ENCODE assay signal across 8 cellular contexts in genomic region chr6:157381631-157382621, GRCh38. TPM values are rescaled to one million over a fixed set of nuclear protein-coding genes. Genes with fewer than 3 reads are reported as not detected.
DNase-seq lines count a peak whose midpoint lies in the region; ATAC-seq and TF ChIP-seq lines count a peak whose summit lies in the region.

No MANE protein-coding gene starts in this region.

- H3K9ac ChIP-seq in BLaER1 treated with 17β-estradiol and CSF1 and Interleukin-3, amounts not matched to agents 10 nM and 100 nM = peak overlapping the region; percentile 79 to 89 (median 85)

- peak overlapping the region; percentile 76 to 98 (median 90) for H3K4me3 ChIP-seq in BLaER1 treated with 17β-estradiol and CSF1 and Interleukin-3, amounts not matched to agents 10 nM and 100 nM
- H3K4me3 ChIP-seq in vagina = peak overlapping the region; percentile 75 to 85

- intact Hi-C loops in left ventricle myocardium superior (cut with micrococcal nuclease) = no loop called here
- intact Hi-C loops in vagina (cut with DNase I) = loop anchor here (5.0 kb wide), 1 partner anchor 65 kb away; no protein-coding TSS in a partner anchor

- peaks cover 23% of the 10 kb centered on the region for H3K27me3 Mint-ChIP-seq in progenitor cell of endocrine pancreas

- no peak for TF ChIP-seq POLR2A in vagina (IDR thresholded peaks at IDR 0.05)

- peak overlapping the region; percentile 71 for H3K27ac Mint-ChIP-seq in progenitor cell of endocrine pancreas

- H3K36me3 ChIP-seq in BLaER1 treated with 17β-estradiol and CSF1 and Interleukin-3, amounts not matched to agents 10 nM and 100 nM = no peaks in the 10 kb centered on the region
- no peaks in the 10 kb centered on the region for H3K36me3 ChIP-seq in vagina

- DNase-seq in T follicular helper cell (ENCODE audit: low read depth) (peak; percentile 33), amniotic epithelial cell (ENCODE audit: low read depth) (peak; percentile 26), left ventricle myocardium superior (peak; percentile 80), progenitor cell of endocrine pancreas (ENCODE audit: low spot score, unreplicated experiment) (peak; percentile 36), vagina (ENCODE audit: extremely low spot score in 2 of 2) (no peak)

- H3K27me3 ChIP-seq in BLaER1 treated with 17β-estradiol and CSF1 and Interleukin-3, amounts not matched to agents 10 nM and 100 nM = peaks cover 14 to 31% (median 19%) of the 10 kb centered on the region in 11 experiments; a peak in 21 of 22 replicates
- no peaks in the 10 kb centered on the region for H3K27me3 ChIP-seq in vagina

- peak; percentile 11 for ATAC-seq in GM19328 (IDR thresholded peaks at IDR 0.05; ENCODE audit: unreplicated experiment)
- peak; percentile 18 for ATAC-seq in HG03520 (IDR thresholded peaks at IDR 0.05; ENCODE audit: unreplicated experiment)
- ATAC-seq in left ventricle myocardium superior = no peak

- peaks cover 19 to 24% (median 22%) of the 10 kb centered on the region in 10 experiments for H3K4me1 ChIP-seq in BLaER1 treated with 17β-estradiol and CSF1 and Interleukin-3, amounts not matched to agents 10 nM and 100 nM
- H3K4me1 ChIP-seq in vagina = peaks cover 25% of the 10 kb centered on the region

- H4K20me1 ChIP-seq in BLaER1 treated with 17β-estradiol and CSF1 and Interleukin-3, amounts not matched to agents 10 nM and 100 nM = peaks cover 0 to 54% (median 42%) of the 10 kb centered on the region in 11 experiments; a peak in 20 of 22 replicates

- peaks cover 13% of the 10 kb centered on the region for H3K4me1 Mint-ChIP-seq in progenitor cell of endocrine pancreas (ENCODE audit: low read depth)

- no peaks in the 10 kb centered on the region for H3K36me3 Mint-ChIP-seq in progenitor cell of endocrine pancreas (ENCODE audit: insufficient read depth)

- no peaks in the 10 kb centered on the region for H3K9me3 Mint-ChIP-seq in progenitor cell of endocrine pancreas (ENCODE audit: low read depth)

- H3K4me3 Mint-ChIP-seq in progenitor cell of endocrine pancreas (ENCODE audit: low read depth) = peak overlapping the region; percentile 79

- H3K9me3 ChIP-seq in BLaER1 treated with 17β-estradiol and CSF1 and Interleukin-3, amounts not matched to agents 10 nM and 100 nM (replicated peaks in 1 of 11) = no peaks in the 10 kb centered on the region
- no peaks in the 10 kb centered on the region for H3K9me3 ChIP-seq in vagina

- peak overlapping the region; percentile 84 to 99 (median 96) for H3K4me2 ChIP-seq in BLaER1 treated with 17β-estradiol and CSF1 and Interleukin-3, amounts not matched to agents 10 nM and 100 nM

- TF ChIP-seq CTCF in progenitor cell of endocrine pancreas (IDR thresholded peaks at IDR 0.05; ENCODE audit: unreplicated experiment) = peak; percentile 4
- TF ChIP-seq CTCF in vagina (IDR thresholded peaks at IDR 0.05) = no peak

- H3K27ac ChIP-seq in BLaER1 treated with 17β-estradiol and CSF1 and Interleukin-3, amounts not matched to agents 10 nM and 100 nM = peak overlapping the region; percentile 73 to 89 (median 84)
- peak overlapping the region; percentile 91 for H3K27ac ChIP-seq in vagina

RNA-seq across cellular contexts. Expression of gene ZDHHC14, which starts 0.9 kb away (rescaled TPM):
- total RNA-seq in left ventricle myocardium superior = 10.0 TPM
- total RNA-seq in progenitor cell of endocrine pancreas = 9.0 and 9.1 TPM in 2 replicates
- total RNA-seq in vagina = 15.2 TPM

RNA-seq across cellular contexts. Expression of gene TMEM242, which starts 58.6 kb away (rescaled TPM):
- total RNA-seq in left ventricle myocardium superior (19.4 TPM), progenitor cell of endocrine pancreas (11.5 and 12.4 TPM in 2 replicates), vagina (6.1 TPM)

Comparison
In these comparisons a context has a peak if more than half of its experiments do, and no peak if none do; other contexts are left out.
1. DNase-seq: peak in T follicular helper cell (single experiment), amniotic epithelial cell (single experiment), left ventricle myocardium superior (single experiment) and progenitor cell of endocrine pancreas (single experiment); none in vagina (0 of 2).